ENCODE assay signal across 2 cellular contexts in the genomic region with DNA sequence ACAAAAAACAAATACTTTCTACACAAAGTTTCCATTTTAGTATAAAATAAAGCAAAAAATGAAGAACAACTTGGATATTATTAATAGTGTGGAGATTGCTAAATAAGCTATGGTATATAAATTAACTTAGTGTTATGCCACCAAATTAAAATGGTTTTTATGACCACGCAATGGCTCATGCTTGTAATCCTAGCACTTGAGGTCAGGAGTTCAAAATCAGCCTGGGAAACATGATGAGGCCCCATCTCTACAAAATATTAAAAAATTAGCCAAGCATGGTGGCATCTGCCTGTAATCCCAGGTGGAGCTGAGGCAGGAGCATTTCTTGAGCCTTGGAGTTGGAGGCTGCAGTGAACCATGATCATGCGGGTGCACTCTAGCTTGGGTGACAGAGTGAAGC.
TF ChIP-seq lines count a peak whose summit lies in the region.

No MANE protein-coding gene starts in this region.

TF ChIP-seq in IMR-90, 13 proteins besides CTCF, POLR2A, EP300 and RAD21:
- TF ChIP-seq CEBPB (IDR thresholded peaks at IDR 0.05; ENCODE audit: low read depth, low read length) = no peak

TF ChIP-seq in endothelial cell of umbilical vein, 7 proteins besides CTCF, POLR2A, EP300 and RAD21:
- no peak for TF ChIP-seq MYC (IDR thresholded peaks at IDR 0.05; ENCODE audit: low read depth, low read length)
- TF ChIP-seq JUN (IDR thresholded peaks at IDR 0.05; ENCODE audit: borderline replicate concordance, insufficient read depth, insufficient read length, low read depth) = no peak
- no peak for TF ChIP-seq EZH2 (IDR thresholded peaks at IDR 0.05; ENCODE audit: borderline replicate concordance, low read depth, low read length, severe bottlenecking)
- no peak for TF ChIP-seq GATA2 (IDR thresholded peaks at IDR 0.05; ENCODE audit: insufficient read depth, insufficient read length, low read depth, low read length)
